ENCODE assay signal across 11 cellular contexts in the genomic region with DNA sequence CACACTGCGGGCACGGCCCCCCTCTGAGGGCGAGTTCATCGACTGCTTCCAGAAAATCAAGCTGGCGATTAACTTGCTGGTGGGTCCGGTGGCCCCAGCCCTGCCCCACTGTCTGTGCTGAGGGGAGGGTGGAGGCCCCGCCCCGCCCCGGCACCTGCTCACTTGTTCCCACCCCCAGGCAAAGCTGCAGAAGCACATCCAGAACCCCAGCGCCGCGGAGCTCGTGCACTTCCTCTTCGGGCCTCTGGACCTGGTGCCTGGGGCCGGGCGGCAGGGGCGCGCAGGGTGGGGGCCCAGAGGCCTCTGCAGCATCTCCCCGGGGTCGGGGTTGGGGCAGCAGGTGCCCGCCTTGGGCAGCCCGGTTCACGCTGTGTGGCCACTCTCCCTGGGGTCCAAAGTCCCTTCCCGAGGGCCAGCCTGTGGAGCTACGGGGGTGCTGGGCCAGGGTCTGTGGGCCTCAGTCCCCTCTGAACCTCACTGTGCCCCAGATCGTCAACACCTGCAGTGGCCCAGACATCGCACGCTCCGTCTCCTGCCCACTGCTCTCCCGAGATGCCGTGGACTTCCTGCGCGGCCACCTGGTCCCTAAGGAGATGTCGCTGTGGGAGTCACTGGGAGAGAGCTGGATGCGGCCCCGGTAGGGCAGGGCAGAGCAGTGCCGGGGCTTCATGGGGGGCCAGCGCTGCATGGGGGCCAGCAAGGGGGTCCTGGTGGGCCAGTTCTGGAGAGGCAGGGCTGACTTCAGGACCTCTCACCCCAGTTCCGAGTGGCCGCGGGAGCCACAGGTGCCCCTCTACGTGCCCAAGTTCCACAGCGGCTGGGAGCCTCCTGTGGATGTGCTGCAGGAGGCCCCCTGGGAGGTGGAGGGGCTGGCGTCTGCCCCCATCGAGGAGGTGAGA.
DNase-seq lines count a peak whose midpoint lies in the region; ATAC-seq and TF ChIP-seq lines count a peak whose summit lies in the region.
"Had no signal": no experiment of that assay in that cellular context is flagged by ENCODE, and none has a peak within 500 bp of the region (broad histone marks: within the 10 kb centered on the region; RNA-seq: fewer than 3 reads in every experiment).

No MANE protein-coding gene starts in this region.

- no peak for ATAC-seq in HG03432 (IDR thresholded peaks at IDR 0.05; ENCODE audit: unreplicated experiment)
- ATAC-seq: esophagus mucosa had no signal

- H3K4me3 ChIP-seq in coronary artery, result peak overlapping the region; percentile 27
- H3K4me3 ChIP-seq: vagina had no signal

- no peak for TF ChIP-seq CTCF in coronary artery (IDR thresholded peaks at IDR 0.05)

- peak; percentile 38 for DNase-seq in stimulated activated CD4-positive, alpha-beta T cell treated with anti-CD3 and anti-CD28 coated beads, Interleukin-12 subunit alpha, Interleukin-12 subunit beta, amount 100 ng/mL, for 4 hours
- DNase-seq in stimulated activated CD4-positive, alpha-beta T cell treated with anti-CD3 and anti-CD28 coated beads, Interleukin-2, amount 100 ng/mL, for 48 hours, result no peak
- DNase-seq in T follicular helper cell (ENCODE audit: low read depth) (peak; percentile 49), coronary artery (ENCODE audit: low spot score) (no peak), DMS153 treated with DMSO at 0.1 percent for 48 hours (lab: John Stamatoyannopoulos, UW; ENCODE audit: unreplicated experiment) (no peak), RKO (ENCODE audit: low spot score) (no peak), medulla oblongata (ENCODE audit: extremely low spot score) (no peak)

- no peak overlapping the region for H3K27ac ChIP-seq in coronary artery
- H3K27ac ChIP-seq: parathyroid adenoma, vagina had no signal

Comparison
In these comparisons a context has a peak if more than half of its experiments do, and no peak if none do; other contexts are left out.
1. DNase-seq: peak in stimulated activated CD4-positive, alpha-beta T cell treated with anti-CD3 and anti-CD28 coated beads, Interleukin-12 subunit alpha, Interleukin-12 subunit beta, amount 100 ng/mL, for 4 hours (single experiment) and T follicular helper cell (single experiment); none in stimulated activated CD4-positive, alpha-beta T cell treated with anti-CD3 and anti-CD28 coated beads, Interleukin-2, amount 100 ng/mL, for 48 hours (0 of 2), coronary artery (single experiment), DMS153 treated with DMSO at 0.1 percent for 48 hours (single experiment), RKO (single experiment) and medulla oblongata (single experiment).